7 cellular contexts compared by ENCODE assay signal in the genomic region with DNA sequence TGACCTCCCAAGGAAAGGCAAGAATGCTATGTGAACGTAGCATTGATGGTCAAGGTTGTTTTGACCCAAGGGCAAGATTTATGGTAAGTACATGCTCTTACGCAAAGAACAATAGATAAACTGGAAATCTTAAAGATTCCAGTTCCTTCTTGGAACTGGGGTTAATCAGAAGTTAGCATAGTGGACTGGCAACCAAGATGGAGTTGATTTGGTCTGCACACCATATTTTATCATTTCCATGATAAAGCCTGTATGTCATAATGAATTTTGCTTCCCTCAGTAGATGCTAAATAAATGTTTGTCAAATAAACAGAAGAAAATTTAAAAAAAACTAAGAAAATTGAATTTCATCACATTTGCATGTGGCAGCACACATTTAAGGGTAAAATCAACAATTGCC.
"Had no signal": no experiment of that assay in that cellular context is flagged by ENCODE, and none has a peak within 500 bp of the region (broad histone marks: within the 10 kb centered on the region; RNA-seq: fewer than 3 reads in every experiment).

No MANE protein-coding gene starts in this region.

- FAIRE-seq: HepG2, HTR-8/SVneo had no signal

- DNase-seq: IMR-90, KBM-7, KG1 had no signal

- H3K27ac ChIP-seq: HL-60, KMS-11 had no signal

- H3K9ac ChIP-seq: KMS-11 had no signal

- H3K4me2 ChIP-seq: KMS-11 had no signal

- ATAC-seq: HepG2 had no signal
